Comparison of ENCODE assay signal across 8 cellular contexts in genomic region chr5:40833712-40834229, GRCh38. TPM values are rescaled to one million over a fixed set of nuclear protein-coding genes. Genes with fewer than 3 reads are reported as not detected.
DNase-seq lines count a peak whose midpoint lies in the region; TF ChIP-seq lines count a peak whose summit lies in the region.

No MANE protein-coding gene starts in this region.

- H3K4me2 ChIP-seq in DOHH2 (ENCODE audit: low read length): peak overlapping the region; percentile 91

- peak overlapping the region; percentile 97 for H3K4me3 ChIP-seq in DOHH2 (ENCODE audit: low read length)
- peak overlapping the region; percentile 61 to 72 (median 63) for H3K4me3 ChIP-seq in Peyer's patch
- peak overlapping the region; percentile 61 to 71 (median 66) for H3K4me3 ChIP-seq in esophagus muscularis mucosa

- H3K36me3 ChIP-seq in DOHH2 (ENCODE audit: control insufficient read depth, low read length) (peaks cover 62% of the 10 kb centered on the region), Peyer's patch (peaks cover 0 to 47% (median 2%) of the 10 kb centered on the region in 3 donors), esophagus muscularis mucosa (peaks cover 44 to 54% (median 50%) of the 10 kb centered on the region in 4 donors)

- H3K27me3 ChIP-seq in DOHH2 (ENCODE audit: control insufficient read depth, low read length): 0 out of 2 replicates have a peak, but pooled peaks cover 2% of the 10 kb centered on the region
- no peaks in the 10 kb centered on the region for H3K27me3 ChIP-seq in Peyer's patch
- H3K27me3 ChIP-seq in esophagus muscularis mucosa: no peaks in the 10 kb centered on the region

- H3K4me1 Mint-ChIP-seq in progenitor cell of endocrine pancreas (ENCODE audit: low read depth): peaks cover 35% of the 10 kb centered on the region

- H3K9me3 Mint-ChIP-seq in progenitor cell of endocrine pancreas (ENCODE audit: low read depth): no peaks in the 10 kb centered on the region

- 73% methylated on average over 13 of the region's 13 CpGs for WGBS in esophagus muscularis mucosa

- H3K79me2 ChIP-seq in DOHH2 (ENCODE audit: control insufficient read depth, low read length): peaks cover 61% of the 10 kb centered on the region

- TF ChIP-seq CTCF in DOHH2 (IDR thresholded peaks at IDR 0.05; ENCODE audit: low read depth, low read length, poor library complexity, severe bottlenecking) (no peak), Peyer's patch (IDR thresholded peaks at IDR 0.05) (no peak), esophagus muscularis mucosa (IDR thresholded peaks at IDR 0.05) (no peak), progenitor cell of endocrine pancreas (IDR thresholded peaks at IDR 0.05; ENCODE audit: unreplicated experiment) (no peak)

- TF ChIP-seq POLR2A in Peyer's patch (IDR thresholded peaks at IDR 0.05) (no peak), esophagus muscularis mucosa (IDR thresholded peaks at IDR 0.05; ENCODE audit: low read depth) (no peak)

- H3K4me1 ChIP-seq in DOHH2 (ENCODE audit: control insufficient read depth, low read length): peaks cover 44% of the 10 kb centered on the region
- H3K4me1 ChIP-seq in Peyer's patch: peaks cover 0 to 23% (median 4%) of the 10 kb centered on the region in 4 donors
- peaks cover 16 to 35% (median 24%) of the 10 kb centered on the region in 4 donors for H3K4me1 ChIP-seq in esophagus muscularis mucosa

- no peak for TF ChIP-seq EP300 in esophagus muscularis mucosa (IDR thresholded peaks at IDR 0.05)

- H3K4me3 Mint-ChIP-seq in progenitor cell of endocrine pancreas (ENCODE audit: low read depth): peak overlapping the region; percentile 98

- H3K9me3 ChIP-seq in DOHH2 (ENCODE audit: control insufficient read depth, insufficient read depth, low read length) (no peaks in the 10 kb centered on the region), Peyer's patch (no peaks in the 10 kb centered on the region), esophagus muscularis mucosa (no peaks in the 10 kb centered on the region)

- DNase-seq in Peyer's patch (no peak), esophagus muscularis mucosa (ENCODE audit: extremely low spot score) (peak; percentile 29), progenitor cell of endocrine pancreas (ENCODE audit: low spot score, unreplicated experiment) (no peak), NCI-H446 (lab: John Stamatoyannopoulos, UW) (no peak), dermis blood vessel endothelial cell (no peak), NCI-H524 (lab: John Stamatoyannopoulos, UW) (no peak), NCI-H526 treated with DMSO at 0.1 percent for 48 hours (lab: John Stamatoyannopoulos, UW) (no peak)

- H3K36me3 Mint-ChIP-seq in progenitor cell of endocrine pancreas (ENCODE audit: insufficient read depth): peaks cover 43% of the 10 kb centered on the region

- H3K27ac ChIP-seq in DOHH2 (ENCODE audit: low read depth, low read length) (peak overlapping the region; percentile 87), Peyer's patch (peak overlapping the region; percentile 83 to 96 (median 87)), esophagus muscularis mucosa (replicated peaks in 1 of 4) (peak overlapping the region; percentile 93 to 97 (median 94))

- peaks cover 49% of the 10 kb centered on the region for H4K20me1 ChIP-seq in DOHH2 (ENCODE audit: control insufficient read depth, insufficient read depth, low read depth, low read length)

- H3K27ac Mint-ChIP-seq in progenitor cell of endocrine pancreas: peak overlapping the region; percentile 100

- peaks cover 63% of the 10 kb centered on the region for H3F3A ChIP-seq in DOHH2 (ENCODE audit: control insufficient read depth, insufficient read depth)

- H3K9me2 ChIP-seq in DOHH2 (replicated peaks; ENCODE audit: control insufficient read depth, low read length): no peaks in the 10 kb centered on the region

- intact Hi-C loops in esophagus muscularis mucosa (cut with DNase I): loop anchor here (5.0 kb wide), 1 partner anchor 76 kb away; the partner anchor contains the start of gene TTC33

- H3K27me3 Mint-ChIP-seq in progenitor cell of endocrine pancreas: no peaks in the 10 kb centered on the region

RNA-seq across cellular contexts. Expression of gene RPL37, which starts 1.3 kb away (rescaled TPM):
- total RNA-seq in Peyer's patch (100 to 1,000 TPM in 3 of 4 donors, 10 to 100 TPM in 1; 92.6 to 258 (median 191) TPM), esophagus muscularis mucosa (100 to 1,000 TPM; 119 to 984 (median 276) TPM), progenitor cell of endocrine pancreas (1,476 and 1,494 TPM in 2 replicates), dermis blood vessel endothelial cell (394 and 634 TPM in 2 replicates)

RNA-seq across cellular contexts. Expression of gene CARD6, which starts 7.4 kb away (rescaled TPM):
- 10 to 100 TPM in 1 of 4 donors, 1 to 10 TPM in 3; 4.1 to 20.6 (median 7.1) TPM for total RNA-seq in Peyer's patch
- 10 to 100 TPM in 1 of 4 donors, 1 to 10 TPM in 3; 5.4 to 10.1 (median 9.0) TPM for total RNA-seq in esophagus muscularis mucosa
- 0.74 and 1.1 TPM in 2 replicates for total RNA-seq in progenitor cell of endocrine pancreas
- 39.6 and 44.6 TPM in 2 replicates for total RNA-seq in dermis blood vessel endothelial cell

RNA-seq across cellular contexts. Expression of gene PRKAA1, which starts 35.6 kb away (rescaled TPM):
- total RNA-seq in Peyer's patch: 100 to 1,000 TPM in 2 of 4 donors, 10 to 100 TPM in 2; 82.7 to 132 (median 100) TPM
- 10 to 100 TPM; 70.1 to 85.0 (median 78.6) TPM for total RNA-seq in esophagus muscularis mucosa
- 75.1 and 79.5 TPM in 2 replicates for total RNA-seq in progenitor cell of endocrine pancreas
- total RNA-seq in dermis blood vessel endothelial cell: 123 and 136 TPM in 2 replicates
